9 cellular contexts compared by ENCODE assay signal in genomic region chr1:40693425-40693824, GRCh38. TPM values are rescaled to one million over a fixed set of nuclear protein-coding genes. Genes with fewer than 3 reads are reported as not detected.
DNase-seq lines count a peak whose midpoint lies in the region; ATAC-seq and TF ChIP-seq lines count a peak whose summit lies in the region.
"Had no signal": no experiment of that assay in that cellular context is flagged by ENCODE, and none has a peak within 500 bp of the region (broad histone marks: within the 10 kb centered on the region; RNA-seq: fewer than 3 reads in every experiment).

No MANE protein-coding gene starts in this region.

- no peaks in the 10 kb centered on the region for H3K27me3 Mint-ChIP-seq in T-helper 2 cell treated with Interferon-gamma antibody and Interleukin-4, amounts not matched to agents 5 μg/mL and 100 μg/mL, for 36 hours (ENCODE audit: low read depth)
- no peaks in the 10 kb centered on the region for H3K27me3 Mint-ChIP-seq in T-cell

- peak overlapping the region; percentile 99 for H3K4me2 ChIP-seq in fibroblast of lung (ENCODE audit: extremely low read depth, insufficient read depth, low read length)
- H3K4me2 ChIP-seq in smooth muscle cell, result no peak overlapping the region
- no peak overlapping the region for H3K4me2 ChIP-seq in neuronal stem cell (ENCODE audit: insufficient read depth, low read length, poor library complexity, severe bottlenecking)

- H3K4me3 Mint-ChIP-seq in T-helper 2 cell treated with Interferon-gamma antibody and Interleukin-4, amounts not matched to agents 5 μg/mL and 100 μg/mL, for 36 hours, result peak overlapping the region; percentile 93
- H3K4me3 Mint-ChIP-seq in T-cell, result peak overlapping the region; percentile 87 to 98 (median 95)

- H3K4me1 ChIP-seq in fibroblast of lung (ENCODE audit: control insufficient read depth, extremely low read depth, insufficient read depth, low read length) (peaks cover 2% of the 10 kb centered on the region), smooth muscle cell (ENCODE audit: low read depth) (peaks cover 20% of the 10 kb centered on the region), neuronal stem cell (ENCODE audit: control insufficient read depth in 2 of 2, insufficient read depth in 1 of 2, low read depth in 1 of 2, low read length in 2 of 2) (peaks cover 0 to 8% of the 10 kb centered on the region in 2 donors)

- no peak overlapping the region for H2BK12ac ChIP-seq in neuronal stem cell (ENCODE audit: low read length)

- H3K4me3 ChIP-seq in fibroblast of lung (replicated peaks in 1 of 4; ENCODE audit: control extremely low read depth in 1 of 4, insufficient read depth in 1 of 4, low read depth in 3 of 4, low read length in 4 of 4), result peak overlapping the region; percentile 82 to 96 (median 90)
- peak overlapping the region; percentile 78 for H3K4me3 ChIP-seq in smooth muscle cell
- H3K4me3 ChIP-seq in neuronal stem cell (ENCODE audit: low read length in 2 of 2), result peak overlapping the region in 1 of 2 donors; percentile 84

- 96% methylated on average over 1 of the region's 1 CpG for WGBS in smooth muscle cell (ENCODE audit: low lambda C conversion rate)
- no CpG with 5 or more reads among the region's 1 CpG for WGBS in neuronal stem cell (ENCODE audit: extremely low coverage in 2 of 2, insufficient read length in 2 of 2, insufficient replicate concordance in 1 of 2), 2 donors

- peaks cover 34% of the 10 kb centered on the region for H3K36me3 Mint-ChIP-seq in T-helper 2 cell treated with Interferon-gamma antibody and Interleukin-4, amounts not matched to agents 5 μg/mL and 100 μg/mL, for 36 hours (ENCODE audit: low read depth)
- H3K36me3 Mint-ChIP-seq in T-cell, result peaks cover 9% of the 10 kb centered on the region

- H3K27ac Mint-ChIP-seq in T-helper 2 cell treated with Interferon-gamma antibody and Interleukin-4, amounts not matched to agents 5 μg/mL and 100 μg/mL, for 36 hours, result peak overlapping the region; percentile 34
- peak overlapping the region; percentile 94 to 96 for H3K27ac Mint-ChIP-seq in T-cell

- no peaks in the 10 kb centered on the region for H3K27me3 ChIP-seq in fibroblast of lung (ENCODE audit: control insufficient read depth, insufficient read depth, low read length)
- H3K27me3 ChIP-seq in smooth muscle cell (ENCODE audit: low read depth), result no peaks in the 10 kb centered on the region
- H3K27me3 ChIP-seq in neuronal stem cell (ENCODE audit: control insufficient read depth in 3 of 3, insufficient read depth in 3 of 3, low read depth in 1 of 3, low read length in 3 of 3), result no peaks in the 10 kb centered on the region

- no peak overlapping the region for H3K4ac ChIP-seq in neuronal stem cell (ENCODE audit: low read length)

- H2AFZ ChIP-seq in fibroblast of lung (ENCODE audit: low read length), result no peak overlapping the region
- H2AFZ ChIP-seq in smooth muscle cell (ENCODE audit: low read depth), result no peak overlapping the region
- no peak overlapping the region for H2AFZ ChIP-seq in neuronal stem cell (ENCODE audit: low read length)

- H3K18ac ChIP-seq in neuronal stem cell (ENCODE audit: low read length), result no peak overlapping the region

- H3K9me3 ChIP-seq in fibroblast of lung (ENCODE audit: control insufficient read depth, insufficient read depth, low read depth, low read length) (no peaks in the 10 kb centered on the region), smooth muscle cell (replicated peaks; ENCODE audit: low read depth) (no peaks in the 10 kb centered on the region), neuronal stem cell (replicated peaks in 1 of 2; ENCODE audit: control insufficient read depth in 2 of 2, insufficient read depth in 1 of 2, low read depth in 1 of 2, low read length in 2 of 2) (no peaks in the 10 kb centered on the region)

- no peak overlapping the region for H4K8ac ChIP-seq in neuronal stem cell (ENCODE audit: low read depth, low read length)

- H4K91ac ChIP-seq in neuronal stem cell (ENCODE audit: low read depth, low read length, poor library complexity), result no peak overlapping the region

- no peak overlapping the region for H2BK120ac ChIP-seq in neuronal stem cell (ENCODE audit: low read depth, low read length)

- POLR2A ChIA-PET in T-cell (lab: Charles Lee), result interaction anchor here (0.5 to 0.7 kb wide), 3 partner anchors 10 to 295 kb away, joined by 3 to 6 read pairs (median 3); no protein-coding TSS in a partner anchor

- H2AK5ac ChIP-seq in neuronal stem cell (ENCODE audit: low read depth, low read length), result no peak overlapping the region

- no peak for ATAC-seq in T-cell (replicated peaks in 1 of 4)

- TF ChIP-seq CTCF in fibroblast of lung (conservative IDR thresholded peaks at IDR 0.05 in 1 of 2, IDR thresholded peaks at IDR 0.05 in 1 of 2; ENCODE audit: low read depth in 1 of 2, low read length in 2 of 2) (no peak), smooth muscle cell (IDR thresholded peaks at IDR 0.05; ENCODE audit: borderline replicate concordance, insufficient read depth, poor library complexity, severe bottlenecking) (no peak)

- CTCF ChIA-PET in T-cell (lab: Charles Lee), result interaction anchor here in 1 of 2 donors (0.8 to 1.4 kb wide), 4 partner anchors 10 to 28 kb away, joined by 3 to 5 read pairs (median 3); no protein-coding TSS in a partner anchor

- H3K79me2 ChIP-seq in fibroblast of lung (ENCODE audit: control insufficient read depth, insufficient read depth, low read length) (peaks cover 57% of the 10 kb centered on the region), smooth muscle cell (ENCODE audit: low read depth) (peaks cover 72% of the 10 kb centered on the region)

- DNase-seq in T-helper 2 cell treated with Interferon-gamma antibody and Interleukin-4, amounts not matched to agents 5 μg/mL and 100 μg/mL, for 36 hours (ENCODE audit: low spot score), result no peak
- DNase-seq in T-helper 2 cell, result no peak
- DNase-seq in T-cell, result no peak
- no peak for DNase-seq in fibroblast of lung (ENCODE audit: low read depth in 2 of 2)
- no peak for DNase-seq in smooth muscle cell (lab: John Stamatoyannopoulos, UW; ENCODE audit: unreplicated experiment)
- no peak for DNase-seq in dermis blood vessel endothelial cell
- DNase-seq in KG1 (lab: John Stamatoyannopoulos, UW), result no peak
- DNase-seq in neuronal stem cell (ENCODE audit: low spot score), result no peak
- DNase-seq: NCI-H1105 had no signal

- no peaks in the 10 kb centered on the region for H3K79me1 ChIP-seq in neuronal stem cell (ENCODE audit: low read depth, low read length)

- H3K36me3 ChIP-seq in fibroblast of lung (ENCODE audit: control insufficient read depth, insufficient read depth, low read length) (no peaks in the 10 kb centered on the region), smooth muscle cell (ENCODE audit: low read depth) (no peaks in the 10 kb centered on the region), neuronal stem cell (replicated peaks in 1 of 2; ENCODE audit: control insufficient read depth in 2 of 2, insufficient read depth in 2 of 2, low read length in 2 of 2) (peaks cover 2 to 20% of the 10 kb centered on the region in 2 donors)

- no peaks in the 10 kb centered on the region for H3F3A ChIP-seq in smooth muscle cell (ENCODE audit: low read depth)

- H4K20me1 ChIP-seq in fibroblast of lung (ENCODE audit: control insufficient read depth, extremely low read depth, insufficient read depth, low read length) (no peaks in the 10 kb centered on the region), smooth muscle cell (ENCODE audit: low read depth) (peaks cover 39% of the 10 kb centered on the region)

- no peak overlapping the region for H3K23ac ChIP-seq in neuronal stem cell (ENCODE audit: low read depth, low read length, poor library complexity)

- no peak overlapping the region for H3K9ac ChIP-seq in fibroblast of lung (ENCODE audit: insufficient read depth, low read length)
- no peak overlapping the region for H3K9ac ChIP-seq in smooth muscle cell (ENCODE audit: low read depth)
- no peak overlapping the region for H3K9ac ChIP-seq in neuronal stem cell (ENCODE audit: low read depth, low read length, poor library complexity)

- no peak overlapping the region for H2BK15ac ChIP-seq in neuronal stem cell (ENCODE audit: low read length)

- H3K4me1 Mint-ChIP-seq in T-helper 2 cell treated with Interferon-gamma antibody and Interleukin-4, amounts not matched to agents 5 μg/mL and 100 μg/mL, for 36 hours (ENCODE audit: low read depth), result peaks cover 54% of the 10 kb centered on the region
- peaks cover 77 to 82% (median 81%) of the 10 kb centered on the region in 3 donors for H3K4me1 Mint-ChIP-seq in T-cell

- no peak overlapping the region for H3K27ac ChIP-seq in fibroblast of lung (ENCODE audit: insufficient read depth, low read length)
- no peak overlapping the region for H3K27ac ChIP-seq in smooth muscle cell (ENCODE audit: low read depth)
- no peak overlapping the region for H3K27ac ChIP-seq in neuronal stem cell (replicated peaks; ENCODE audit: low read length)

- no peak overlapping the region for H2BK5ac ChIP-seq in neuronal stem cell (ENCODE audit: low read length)

- no peaks in the 10 kb centered on the region for H3K9me3 Mint-ChIP-seq in T-helper 2 cell treated with Interferon-gamma antibody and Interleukin-4, amounts not matched to agents 5 μg/mL and 100 μg/mL, for 36 hours
- no peaks in the 10 kb centered on the region for H3K9me3 Mint-ChIP-seq in T-cell

- H3K14ac ChIP-seq in neuronal stem cell (ENCODE audit: low read length), result no peak overlapping the region

RNA-seq across cellular contexts. Expression of gene NFYC, which starts 1.9 kb away (rescaled TPM):
- total RNA-seq in T-cell (10 to 100 TPM; 50.1 to 60.4 (median 52.9) TPM), fibroblast of lung (17.5 and 23.8 TPM in 2 replicates), smooth muscle cell (18.1 and 18.4 TPM in 2 replicates), dermis blood vessel endothelial cell (19.2 and 29.5 TPM in 2 replicates)
- polyA plus RNA-seq in fibroblast of lung (31.0 and 48.2 TPM in 2 replicates), smooth muscle cell (28.6 and 35.3 TPM in 2 replicates)
- polyA plus RNA-seq in fibroblast of lung (2012), result 20.3 and 30.2 TPM in 2 replicates
- polyA minus RNA-seq in fibroblast of lung (ENCODE audit: low replicate concordance), result 24.9 and 44.5 TPM in 2 replicates
- polyA plus RNA-seq in neuronal stem cell (2013, experiment 1 of 2), result 58.9 TPM
- polyA plus RNA-seq in neuronal stem cell (2013, experiment 2 of 2), result 58.8 TPM

RNA-seq across cellular contexts. Expression of gene RIMS3, which starts 27.9 kb away (rescaled TPM):
- total RNA-seq in T-cell, result 1 to 10 TPM; 1.8 to 3.0 (median 2.3) TPM
- total RNA-seq in fibroblast of lung, result 0.33 and 0.51 TPM in 2 replicates
- 0.11 and 0.12 TPM in 2 replicates for polyA plus RNA-seq in fibroblast of lung
- 0.13 and 0.16 TPM in 2 replicates for polyA plus RNA-seq in fibroblast of lung (2012)
- polyA minus RNA-seq in fibroblast of lung (ENCODE audit: low replicate concordance), result 0.43 TPM in 1 of 2 replicates, not detected in the other
- 2.2 and 2.6 TPM in 2 replicates for total RNA-seq in smooth muscle cell
- polyA plus RNA-seq in smooth muscle cell, result 0.33 and 2.0 TPM in 2 replicates
- 0.28 and 0.34 TPM in 2 replicates for total RNA-seq in dermis blood vessel endothelial cell
- 14.6 TPM for polyA plus RNA-seq in neuronal stem cell (2013, experiment 1 of 2)
- 14.4 TPM for polyA plus RNA-seq in neuronal stem cell (2013, experiment 2 of 2)
